ENCODE assay signal across 18 cellular contexts in the genomic region with DNA sequence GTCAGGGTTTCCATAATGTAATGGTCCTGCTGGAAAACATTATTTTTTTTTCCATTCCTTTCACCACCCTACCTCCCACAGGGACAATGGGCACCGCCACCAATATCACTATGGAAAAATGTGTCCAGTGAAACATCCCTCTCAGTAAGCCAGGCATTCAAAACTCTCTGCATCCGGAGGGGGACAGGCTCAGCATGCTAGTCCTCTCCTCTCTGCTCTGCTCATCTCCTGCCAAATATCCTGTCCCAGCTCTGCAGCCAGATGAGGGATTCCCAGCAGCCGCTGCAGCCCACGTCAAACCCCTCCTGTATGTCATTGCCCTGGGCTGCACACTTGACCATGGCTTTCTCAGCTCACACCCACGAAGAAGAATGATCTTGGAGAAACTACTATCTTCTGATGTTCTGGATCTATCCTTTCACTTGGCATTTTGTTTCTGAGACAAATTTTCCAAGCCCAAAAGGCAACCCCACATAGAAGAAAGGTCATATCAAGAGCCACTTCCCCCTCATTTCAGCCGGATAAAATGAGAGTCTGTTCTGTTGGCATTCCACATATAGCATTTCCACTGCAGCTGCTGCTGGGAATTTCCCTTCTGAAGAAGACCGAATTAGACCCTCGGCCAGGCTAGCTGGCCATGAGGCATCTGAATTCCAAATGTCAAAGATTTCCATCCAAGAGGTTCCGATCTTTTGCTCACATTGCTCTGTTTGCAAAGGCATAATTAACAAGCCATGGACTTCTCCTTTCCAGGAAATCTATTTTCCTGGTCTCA.
"Had no signal": no experiment of that assay in that cellular context is flagged by ENCODE, and none has a peak within 500 bp of the region (broad histone marks: within the 10 kb centered on the region; RNA-seq: fewer than 3 reads in every experiment).

No MANE protein-coding gene starts in this region.

- H3K9me3 ChIP-seq: breast epithelium, colonic mucosa, esophagus muscularis mucosa, left lung, tibial artery had no signal

- H3K36me3 ChIP-seq: breast epithelium, colonic mucosa, esophagus muscularis mucosa, left lung, tibial artery had no signal

- DNase-seq: activated CD4-positive, alpha-beta T cell treated with anti-CD3 and anti-CD28 coated beads for 36 hours; activated CD4-positive, alpha-beta T cell treated with anti-CD3 and anti-CD28 coated beads, Interleukin-2, amount 50 U/mL, for 4 hours; activated CD8-positive, alpha-beta memory T cell treated with anti-CD3 and anti-CD28 coated beads for 24 hours; activated CD8-positive, alpha-beta memory T cell treated with anti-CD3 and anti-CD28 coated beads, Interleukin-2, amount 50 U/mL, for 48 hours; activated naive CD4-positive, alpha-beta T cell treated with Interleukin-2 at 50 U/mL for 16 hours; activated naive CD8-positive, alpha-beta T cell treated with anti-CD3 and anti-CD28 coated beads for 36 hours; activated T-cell treated with anti-CD3 and anti-CD28 coated beads, Interleukin-2, amount 50 U/mL, for 4 hours; colonic mucosa; immature natural killer cell; left lung; naive B cell; retina; stimulated activated CD4-positive, alpha-beta T cell treated with anti-CD3 and anti-CD28 coated beads, Interleukin-1b, Interleukin-23, amount 100 ng/mL, for 48 hours; stimulated activated naive CD8-positive, alpha-beta T cell treated with anti-CD3 and anti-CD28 coated beads, Interleukin-15, amount 100 ng/mL, for 72 hours; T1000; tibial artery had no signal

- H3K4me3 ChIP-seq: breast epithelium, colonic mucosa, esophagus muscularis mucosa, left lung, tibial artery had no signal

- H3K4me1 ChIP-seq: breast epithelium, colonic mucosa, esophagus muscularis mucosa, left lung had no signal

- H3K27ac ChIP-seq: breast epithelium, colonic mucosa, esophagus muscularis mucosa, left lung, tibial artery had no signal

- H3K27me3 ChIP-seq: breast epithelium, colonic mucosa, esophagus muscularis mucosa, left lung, tibial artery had no signal
